ENCODE assay signal across 12 cellular contexts in the genomic region with DNA sequence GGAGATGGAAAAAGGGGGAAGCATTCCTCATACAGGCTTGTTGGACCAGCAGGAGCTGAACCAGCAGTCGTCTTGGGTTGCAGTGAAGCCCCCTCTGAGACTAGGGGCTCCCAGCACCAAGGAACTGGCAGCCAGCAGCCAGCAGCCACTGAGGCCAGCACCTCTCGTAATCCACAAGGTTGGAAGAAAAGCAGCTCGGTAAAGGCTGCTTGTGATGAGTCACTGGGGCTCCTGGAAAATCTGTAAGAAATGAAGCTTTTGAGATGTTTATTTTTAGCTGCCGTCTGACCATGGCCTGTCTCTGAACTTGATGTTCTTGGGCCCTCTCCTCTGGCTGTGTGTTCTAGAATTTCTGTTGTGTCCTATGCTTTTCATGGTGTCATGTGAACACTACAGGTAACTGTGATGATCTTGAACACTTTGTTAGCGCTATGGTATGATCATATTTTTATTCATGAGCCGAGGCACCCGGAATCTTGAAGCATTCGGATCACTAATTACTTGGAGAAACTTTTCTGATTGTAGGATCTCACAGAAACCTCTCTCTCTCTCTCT. TPM values are rescaled to one million over a fixed set of nuclear protein-coding genes. Genes with fewer than 3 reads are reported as not detected.
DNase-seq lines count a peak whose midpoint lies in the region; ATAC-seq and TF ChIP-seq lines count a peak whose summit lies in the region.
"Had no signal": no experiment of that assay in that cellular context is flagged by ENCODE, and none has a peak within 500 bp of the region (broad histone marks: within the 10 kb centered on the region; RNA-seq: fewer than 3 reads in every experiment).

No MANE protein-coding gene starts in this region.

- H3K9me3 Mint-ChIP-seq in brain: peaks cover 0 to 3% (median 0%) of the 10 kb centered on the region in 5 experiments
- H3K9me3 Mint-ChIP-seq: activated T-helper 1 cell treated with anti-CD3 and anti-CD28 coated beads, Interleukin-12 subunit alpha, Interleukin-12 subunit beta, Interleukin-2, Interleukin-4 antibody, amounts not matched to agents 30 ng/mL and 10 ng/mL and 1 ng/mL, durations not matched to agents 14 hours and 24 hours and 36 hours; stimulated activated naive CD8-positive, alpha-beta T cell treated with anti-CD3 and anti-CD28 coated beads, Interleukin-15, Interleukin-2, amounts not matched to agents 100 ng/mL and 50 ng/mL, for 24 hours had no signal

- DNase-seq in HT1080 (ENCODE audit: low read depth) (peak; percentile 6), iris pigment epithelial cell (ENCODE audit: low read depth) (peak; percentile 89), DMS79 (lab: John Stamatoyannopoulos, UW) (no peak), activated gamma-delta T cell treated with Interleukin-2 at 50 U/mL for 16 hours (no peak)
- DNase-seq: activated CD4-positive, CD25-positive, alpha-beta regulatory T cell; colonic mucosa had no signal

- peak overlapping the region; percentile 30 for H3K27ac ChIP-seq in temporal lobe (ENCODE audit: low read depth, low read length)
- H3K27ac ChIP-seq: colonic mucosa had no signal

- TF ChIP-seq CTCF in brain (conservative IDR thresholded peaks at IDR 0.05): no peak

- H3K36me3 Mint-ChIP-seq in brain: peaks cover 17% of the 10 kb centered on the region

- H3K27me3 Mint-ChIP-seq in brain: no peaks in the 10 kb centered on the region

- no peak for ATAC-seq in GM19455 (IDR thresholded peaks at IDR 0.05; ENCODE audit: unreplicated experiment)
- ATAC-seq: Right ventricle myocardium inferior had no signal

- H3K4me1 Mint-ChIP-seq in brain: peaks cover 72% of the 10 kb centered on the region

- H3K27ac Mint-ChIP-seq in brain: peak overlapping the region in 4 of 5 experiments; percentile 24 to 91 (median 80)
- H3K27ac Mint-ChIP-seq: activated T-helper 1 cell treated with anti-CD3 and anti-CD28 coated beads, Interleukin-12 subunit alpha, Interleukin-12 subunit beta, Interleukin-2, Interleukin-4 antibody, amounts not matched to agents 30 ng/mL and 10 ng/mL and 1 ng/mL, durations not matched to agents 14 hours and 24 hours and 36 hours had no signal

- H3K4me3 Mint-ChIP-seq in brain: peak overlapping the region in 1 of 5 experiments; percentile 7
- H3K4me3 Mint-ChIP-seq: activated T-helper 1 cell treated with anti-CD3 and anti-CD28 coated beads, Interleukin-12 subunit alpha, Interleukin-12 subunit beta, Interleukin-2, Interleukin-4 antibody, amounts not matched to agents 30 ng/mL and 10 ng/mL and 1 ng/mL, durations not matched to agents 14 hours and 24 hours and 36 hours; stimulated activated naive CD8-positive, alpha-beta T cell treated with anti-CD3 and anti-CD28 coated beads, Interleukin-15, Interleukin-2, amounts not matched to agents 100 ng/mL and 50 ng/mL, for 24 hours had no signal

RNA-seq across cellular contexts. Expression of gene CLCN4, which starts 18.6 kb away (rescaled TPM):
- 0.03 and 0.08 TPM in 2 replicates for total RNA-seq in HT1080 (2014; rRNA removed; shearing (Covaris generic))
- 1.7 and 2.1 TPM in 2 replicates for polyA plus RNA-seq in HT1080 (2015; cell fraction: cytosol; rRNA removed)
- 1.8 and 2.8 TPM in 2 replicates for polyA plus RNA-seq in HT1080 (2015; cell fraction: nucleus; rRNA removed)
- polyA plus RNA-seq in brain (ENCODE audit: insufficient read depth, low read depth, low replicate concordance): 22.2 TPM
- 66.1 TPM for total RNA-seq in temporal lobe
- total RNA-seq: activated T-helper 1 cell treated with anti-CD3 and anti-CD28 coated beads, Interleukin-12 subunit alpha, Interleukin-12 subunit beta, Interleukin-2, Interleukin-4 antibody, amounts not matched to agents 30 ng/mL and 10 ng/mL and 1 ng/mL, durations not matched to agents 14 hours and 24 hours and 36 hours had no signal

Comparison
In these comparisons a context has a peak if more than half of its experiments do, and no peak if none do; other contexts are left out.
1. DNase-seq: peak in HT1080 (single experiment) and iris pigment epithelial cell (single experiment); none in DMS79 (single experiment) and activated gamma-delta T cell treated with Interleukin-2 at 50 U/mL for 16 hours (single experiment).
2. RNA of gene CLCN4, which starts 18.6 kb away (total RNA-seq): 66.1 TPM in temporal lobe (single experiment); 0.03 to 0.08 TPM in HT1080; every median in the first group is over 10 times any median in the second.